14 cellular contexts compared by ENCODE assay signal in genomic region chr2:226447896-226448295, GRCh38.
DNase-seq lines count a peak whose midpoint lies in the region; ATAC-seq and TF ChIP-seq lines count a peak whose summit lies in the region.
"Had no signal": no experiment of that assay in that cellular context is flagged by ENCODE, and none has a peak within 500 bp of the region (broad histone marks: within the 10 kb centered on the region; RNA-seq: fewer than 3 reads in every experiment).

No MANE protein-coding gene starts in this region.

- no peak overlapping the region for H3K4me2 ChIP-seq in smooth muscle cell

- H4K20me1 ChIP-seq in smooth muscle cell (ENCODE audit: low read depth): no peaks in the 10 kb centered on the region

- no peak overlapping the region for H3K9ac ChIP-seq in smooth muscle cell (ENCODE audit: low read depth)

- H3F3A ChIP-seq in smooth muscle cell (ENCODE audit: low read depth): no peaks in the 10 kb centered on the region

- WGBS in smooth muscle cell (ENCODE audit: low lambda C conversion rate): 64% methylated on average over 1 of the region's 1 CpG

- H3K27ac ChIP-seq in smooth muscle cell (ENCODE audit: low read depth): peak overlapping the region; percentile 22
- H3K27ac ChIP-seq: skin epidermis had no signal

- ATAC-seq in HG03354 (IDR thresholded peaks at IDR 0.05; ENCODE audit: poor library complexity, severe bottlenecking, unreplicated experiment): no peak
- ATAC-seq: activated naive CD4-positive, alpha-beta T cell treated with anti-CD3 and anti-CD28 coated beads, Interleukin-2, amount 50 U/mL, for 72 hours; T-cell had no signal

- peak; percentile 84 for DNase-seq in HS-5 (ENCODE audit: low read depth)
- DNase-seq in SW480 (ENCODE audit: low spot score): peak; percentile 6
- DNase-seq in fibroblast of the aortic adventitia (ENCODE audit: low read depth): peak; percentile 43
- no peak for DNase-seq in smooth muscle cell (lab: John Stamatoyannopoulos, UW; ENCODE audit: unreplicated experiment)
- no peak for DNase-seq in COLO668 (lab: John Stamatoyannopoulos, UW; ENCODE audit: unreplicated experiment)
- no peak for DNase-seq in GM13976 (ENCODE audit: low spot score)
- DNase-seq: activated CD4-positive, CD25-positive, alpha-beta regulatory T cell; cerebellar nuclear complex; COR-L47; NK-92 treated with Interleukin-12 subunit alpha and Interleukin-12 subunit beta, amount 100 ng/mL, for 24 hours; T-cell had no signal

- H3K79me2 ChIP-seq in smooth muscle cell (ENCODE audit: low read depth): no peaks in the 10 kb centered on the region

- peaks cover 4% of the 10 kb centered on the region for H3K36me3 ChIP-seq in smooth muscle cell (ENCODE audit: low read depth)

- no peaks in the 10 kb centered on the region for H3K4me1 ChIP-seq in smooth muscle cell (ENCODE audit: low read depth)

- H3K9me3 ChIP-seq in smooth muscle cell (replicated peaks; ENCODE audit: low read depth): no peaks in the 10 kb centered on the region

- TF ChIP-seq CTCF in fibroblast of the aortic adventitia (IDR thresholded peaks at IDR 0.05; ENCODE audit: insufficient read depth, low read length) (no peak), smooth muscle cell (IDR thresholded peaks at IDR 0.05; ENCODE audit: borderline replicate concordance, insufficient read depth, poor library complexity, severe bottlenecking) (no peak), GM13976 (IDR thresholded peaks at IDR 0.05; ENCODE audit: borderline replicate concordance, control extremely low read depth, extremely low read depth, insufficient read depth, missing control alignments) (no peak)

- no peaks in the 10 kb centered on the region for H3K27me3 ChIP-seq in smooth muscle cell (ENCODE audit: low read depth)

- in situ Hi-C loops in GM13976 (cut with MboI; ENCODE audit: low sequenced_read_pairs, unreplicated experiment): no loop called here

- no peak overlapping the region for H3K4me3 ChIP-seq in fibroblast of the aortic adventitia (ENCODE audit: low read depth, low read length)
- H3K4me3 ChIP-seq in smooth muscle cell: no peak overlapping the region
- H3K4me3 ChIP-seq: skin epidermis had no signal

- H2AFZ ChIP-seq in smooth muscle cell (ENCODE audit: low read depth): no peak overlapping the region

Comparison
In these comparisons a context has a peak if more than half of its experiments do, and no peak if none do; other contexts are left out.
1. DNase-seq: peak in HS-5 (single experiment), SW480 (single experiment) and fibroblast of the aortic adventitia (single experiment); none in smooth muscle cell (single experiment), COLO668 (single experiment) and GM13976 (single experiment).